Comparison of ENCODE assay signal across 16 cellular contexts in the genomic region with DNA sequence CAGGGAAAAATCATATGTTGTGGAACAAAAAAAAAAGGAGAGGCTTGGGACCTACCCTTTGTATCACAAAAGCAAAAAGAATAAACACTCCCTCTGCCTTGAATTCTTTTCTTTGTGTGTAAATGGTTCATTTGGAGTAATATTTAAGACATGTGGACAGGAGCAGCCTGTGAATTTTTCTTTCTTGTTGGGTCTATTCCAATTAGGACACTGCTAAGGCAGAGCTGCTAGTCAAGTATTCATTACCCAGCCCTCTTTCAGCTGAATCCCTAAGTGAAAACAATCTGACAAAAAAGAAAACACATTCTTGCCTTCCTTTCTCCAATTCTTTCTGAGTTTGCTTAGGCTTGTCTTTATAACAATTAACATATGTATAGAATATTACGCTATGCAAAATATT.
DNase-seq lines count a peak whose midpoint lies in the region; ATAC-seq, FAIRE-seq and TF ChIP-seq lines count a peak whose summit lies in the region.
"Had no signal": no experiment of that assay in that cellular context is flagged by ENCODE, and none has a peak within 500 bp of the region (broad histone marks: within the 10 kb centered on the region; RNA-seq: fewer than 3 reads in every experiment).

No MANE protein-coding gene starts in this region.

- no peak for TF ChIP-seq CTCF in tibial nerve (IDR thresholded peaks at IDR 0.05)
- no peak for TF ChIP-seq CTCF in A673 (conservative IDR thresholded peaks at IDR 0.05; ENCODE audit: low read depth, low read length)
- TF ChIP-seq CTCF in GM13977 (IDR thresholded peaks at IDR 0.05; ENCODE audit: extremely low read depth, insufficient read depth, missing control alignments): no peak

- H3K27me3 ChIP-seq in tibial nerve: no peaks in the 10 kb centered on the region
- H3K27me3 ChIP-seq in A673 (replicated peaks; ENCODE audit: insufficient read depth, low read depth, low read length, poor library complexity): no peaks in the 10 kb centered on the region

- DNase-seq in GM04503 (ENCODE audit: low read depth) (peak; percentile 79), left lobe of liver (ENCODE audit: low spot score) (no peak), tibial nerve (ENCODE audit: low spot score in 2 of 2) (no peak), A673 (ENCODE audit: low spot score) (no peak), GM13977 (ENCODE audit: low spot score) (no peak)
- DNase-seq in activated T-cell treated with anti-CD3 and anti-CD28 coated beads, Interleukin-2, amount 50 U/mL, for 48 hours: no peak
- DNase-seq: activated CD4-positive, alpha-beta T cell treated with anti-CD3 and anti-CD28 coated beads, Interleukin-2, amount 50 U/mL, for 4 hours; CD8-positive, alpha-beta T cell; effector CD8-positive, alpha-beta T cell; immature natural killer cell; NCI-H1105; NCI-H774; stimulated activated CD4-positive, alpha-beta T cell treated with anti-CD3 and anti-CD28 coated beads, Interleukin-1b, Interleukin-23, amount 100 ng/mL, for 48 hours had no signal

- intact Hi-C loops in A673 (cut with micrococcal nuclease; ENCODE audit: unreplicated experiment): loop anchor here (5.0 kb wide), 2 partner anchors 72 to 333 kb away; no protein-coding TSS in a partner anchor

- H3K27ac ChIP-seq in tibial nerve (peak overlapping the region in 3 of 4 donors; percentile 1 to 70 (median 68)), A673 (ENCODE audit: low read depth, low read length, poor library complexity, severe bottlenecking) (no peak overlapping the region)
- H3K27ac ChIP-seq: HL-60 had no signal

- H3K4me1 ChIP-seq in tibial nerve (peaks cover 0 to 54% (median 30%) of the 10 kb centered on the region in 4 donors), A673 (ENCODE audit: insufficient read depth, low read length, poor library complexity, severe bottlenecking) (no peaks in the 10 kb centered on the region)

- peak; percentile 42 for ATAC-seq in left lobe of liver
- ATAC-seq: activated naive CD4-positive, alpha-beta T cell treated with anti-CD3 and anti-CD28 coated beads, Interleukin-2, amount 50 U/mL, for 72 hours; CD8-positive, alpha-beta T cell had no signal

- no peaks in the 10 kb centered on the region for H3K9me3 ChIP-seq in tibial nerve
- H3K9me3 ChIP-seq in A673 (ENCODE audit: low read depth, low read length, poor library complexity, severe bottlenecking): no peaks in the 10 kb centered on the region

- WGBS in tibial nerve, 2 donors: 55 to 62% methylated on average over 1 of the region's 1 CpG

- BruUV-seq in A673 (replicated peaks; lab: Mats Ljungman, UMichigan): no TSS peak

- in situ Hi-C loops in GM13977 (cut with MboI; ENCODE audit: low pct_unique_long_range_greater_than_20kb, low sequenced_read_pairs, unreplicated experiment): no loop called here

- POLR2A ChIA-PET in A673 (lab: Charles Lee; ENCODE audit: low non-redundant PET): no interaction called here

- peak in 1 of 2 donors; percentile 50 for TF ChIP-seq EP300 in tibial nerve (IDR thresholded peaks at IDR 0.05)

- CTCF ChIA-PET in A673 (lab: Charles Lee): no interaction called here

- TF ChIP-seq POLR2A in tibial nerve (IDR thresholded peaks at IDR 0.05): no peak

- peak; percentile 98 for FAIRE-seq in endometrium (lab: Jason Lieb, UNC)

- H3K36me3 ChIP-seq in tibial nerve (no peaks in the 10 kb centered on the region), A673 (ENCODE audit: insufficient read depth, low read length, poor library complexity, severe bottlenecking) (no peaks in the 10 kb centered on the region)

- H3K4me3 ChIP-seq in tibial nerve: no peak overlapping the region
- no peak overlapping the region for H3K4me3 ChIP-seq in A673 (ENCODE audit: low read depth, low read length, poor library complexity, severe bottlenecking)
